In genomic region chr7:76397409-76398183, GRCh38 we compare ENCODE assay signal across 8 cellular contexts. TPM values are rescaled to one million over a fixed set of nuclear protein-coding genes. Genes with fewer than 3 reads are reported as not detected.
DNase-seq lines count a peak whose midpoint lies in the region; ATAC-seq and TF ChIP-seq lines count a peak whose summit lies in the region.

No MANE protein-coding gene starts in this region.

- no peaks in the 10 kb centered on the region for H3K9me3 Mint-ChIP-seq in CD8-positive, alpha-beta T cell

- WGBS in prostate gland = 14% methylated on average over 45 of the region's 45 CpGs

- H3K36me3 ChIP-seq in CD8-positive, alpha-beta T cell (ENCODE audit: insufficient read depth, low read length) = no peaks in the 10 kb centered on the region
- H3K36me3 ChIP-seq in prostate gland (no peaks in the 10 kb centered on the region), upper lobe of right lung (no peaks in the 10 kb centered on the region)

- peaks cover 18% of the 10 kb centered on the region for H3K4me1 ChIP-seq in CD8-positive, alpha-beta T cell (ENCODE audit: insufficient read depth, low read length)
- H3K4me1 ChIP-seq in prostate gland (replicated peaks) (no peaks in the 10 kb centered on the region), upper lobe of right lung (peaks cover 19% of the 10 kb centered on the region)

- TF ChIP-seq POLR2A in prostate gland (IDR thresholded peaks at IDR 0.05) = no peak

- H3K4me3 ChIP-seq in CD8-positive, alpha-beta T cell (ENCODE audit: low read depth, low read length) = peak overlapping the region; percentile 91
- H3K4me3 ChIP-seq in prostate gland (peak overlapping the region; percentile 33), upper lobe of right lung (peak overlapping the region; percentile 55)

- no peaks in the 10 kb centered on the region for H3K9me3 ChIP-seq in CD8-positive, alpha-beta T cell (ENCODE audit: low read length)
- no peaks in the 10 kb centered on the region for H3K9me3 ChIP-seq in prostate gland
- no peaks in the 10 kb centered on the region for H3K9me3 ChIP-seq in upper lobe of right lung

- intact Hi-C loops in CD8-positive, alpha-beta T cell (cut with DNase I, micrococcal nuclease) = loop anchor here in 1 of 2 experiments (1.0 kb wide), 1 partner anchor 38 kb away; no protein-coding TSS in a partner anchor
- intact Hi-C loops in prostate gland (cut with DNase I) = no loop called here
- intact Hi-C loops in upper lobe of right lung (cut with DNase I) = no loop called here

- no peaks in the 10 kb centered on the region for H3K27me3 Mint-ChIP-seq in CD8-positive, alpha-beta T cell (ENCODE audit: low read depth)

- peaks cover 20% of the 10 kb centered on the region for H3K4me1 Mint-ChIP-seq in CD8-positive, alpha-beta T cell (ENCODE audit: low read depth)

- CTCF ChIA-PET in CD8-positive, alpha-beta T cell (lab: Charles Lee) = interaction anchor here (1.1 kb wide), 1 partner anchor 39 kb away, joined by 3 read pairs; the partner anchor contains the start of gene YWHAG

- no peak for TF ChIP-seq CTCF in CD8-positive, alpha-beta T cell (IDR thresholded peaks at IDR 0.05)
- TF ChIP-seq CTCF in prostate gland (IDR thresholded peaks at IDR 0.05) (no peak), upper lobe of right lung (IDR thresholded peaks at IDR 0.05) (no peak)

- peak overlapping the region; percentile 85 for H3K4me3 Mint-ChIP-seq in CD8-positive, alpha-beta T cell

- H3K27me3 ChIP-seq in CD8-positive, alpha-beta T cell (ENCODE audit: insufficient read depth, low read length) = no peaks in the 10 kb centered on the region
- H3K27me3 ChIP-seq in prostate gland (replicated peaks; ENCODE audit: insufficient read depth) = no peaks in the 10 kb centered on the region
- no peaks in the 10 kb centered on the region for H3K27me3 ChIP-seq in upper lobe of right lung

- H3K27ac Mint-ChIP-seq in CD8-positive, alpha-beta T cell = peak overlapping the region; percentile 64

- peak; percentile 66 for ATAC-seq in CD8-positive, alpha-beta T cell
- ATAC-seq in HG02884 (IDR thresholded peaks at IDR 0.05; ENCODE audit: unreplicated experiment) (peak; percentile 30), upper lobe of right lung (peak; percentile 74), HG02763 (IDR thresholded peaks at IDR 0.05; ENCODE audit: unreplicated experiment) (no peak)

- POLR2A ChIA-PET in CD8-positive, alpha-beta T cell (lab: Charles Lee) = no interaction called here

- peak; percentile 65 to 89 (median 76) for DNase-seq in CD8-positive, alpha-beta T cell
- peak; percentile 64 to 75 for DNase-seq in SHP77 (lab: John Stamatoyannopoulos, UW)
- DNase-seq in activated gamma-delta T cell treated with Interleukin-2 at 50 U/mL for 16 hours = peak; percentile 73
- peak; percentile 53 for DNase-seq in globus pallidus (ENCODE audit: low spot score)
- DNase-seq in prostate gland (ENCODE audit: low spot score) = peak; percentile 52
- peak; percentile 93 for DNase-seq in upper lobe of right lung

- no peaks in the 10 kb centered on the region for H3K36me3 Mint-ChIP-seq in CD8-positive, alpha-beta T cell

- no peak overlapping the region for H3K27ac ChIP-seq in CD8-positive, alpha-beta T cell (ENCODE audit: low read depth, low read length)
- no peak overlapping the region for H3K27ac ChIP-seq in prostate gland
- H3K27ac ChIP-seq in upper lobe of right lung = no peak overlapping the region

RNA-seq across cellular contexts. Expression of gene SSC4D, which starts 11.9 kb away (rescaled TPM):
- not detected for total RNA-seq in CD8-positive, alpha-beta T cell
- total RNA-seq in prostate gland (1 to 10 TPM in 1 of 2 donors, not detected in 1; 1.0 TPM), upper lobe of right lung (1.1 TPM)

RNA-seq across cellular contexts. Expression of gene ZP3, which starts 27.2 kb away (rescaled TPM):
- total RNA-seq in CD8-positive, alpha-beta T cell = 1 to 10 TPM; 6.6 to 9.8 TPM
- total RNA-seq in prostate gland (1 to 10 TPM in 1 of 2 donors, under 1 TPM in 1; 0.80 to 4.5 TPM), upper lobe of right lung (0.84 TPM)

RNA-seq across cellular contexts. Expression of gene YWHAG, which starts 38.8 kb away (rescaled TPM):
- total RNA-seq in CD8-positive, alpha-beta T cell = 10 to 100 TPM; 17.7 to 19.3 TPM
- total RNA-seq in prostate gland (10 to 100 TPM; 49.1 to 80.2 TPM), upper lobe of right lung (102 TPM)

Comparison
In these comparisons a context has a peak if more than half of its experiments do, and no peak if none do; other contexts are left out.
1. H3K4me3 ChIP-seq: peak in every context shown above with its lines; median percentile 91 in CD8-positive, alpha-beta T cell; 55 in upper lobe of right lung; 33 in prostate gland.